26 cellular contexts compared by ENCODE assay signal in the genomic region with DNA sequence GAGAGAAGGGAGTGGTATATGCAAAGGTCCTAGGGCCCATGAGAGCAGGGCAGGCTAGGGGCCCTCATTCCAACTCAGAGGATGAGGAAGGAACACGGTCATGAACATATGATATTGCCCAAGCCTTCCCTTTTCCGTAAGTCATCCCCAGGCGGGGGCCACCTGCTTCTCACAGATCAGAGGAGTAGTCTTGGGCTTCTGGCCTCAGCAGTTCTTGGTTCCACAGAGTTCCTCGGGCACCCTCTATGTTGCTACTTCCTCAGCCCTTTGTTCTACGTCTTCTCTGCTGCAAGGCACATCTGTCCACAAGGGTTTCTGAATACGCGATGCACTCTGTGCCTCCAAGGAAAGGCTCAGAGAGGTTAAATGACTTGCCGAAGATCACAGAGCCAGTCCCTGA.
"Had no signal": no experiment of that assay in that cellular context is flagged by ENCODE, and none has a peak within 500 bp of the region (broad histone marks: within the 10 kb centered on the region; RNA-seq: fewer than 3 reads in every experiment).

No MANE protein-coding gene starts in this region.

- DNase-seq: activated CD4-positive, alpha-beta T cell treated with anti-CD3 and anti-CD28 coated beads, Interleukin-2, amount 50 U/mL, for 1 hour; activated CD8-positive, alpha-beta T cell treated with anti-CD3 and anti-CD28 coated beads for 36 hours; activated gamma-delta T cell treated with Interleukin-2 at 50 U/mL for 16 hours; activated naive CD4-positive, alpha-beta T cell treated with anti-CD3 and anti-CD28 coated beads, Interleukin-2, amount 50 U/mL, for 16 hours; activated T-cell treated with anti-CD3 and anti-CD28 coated beads, Interleukin-2, amount 50 U/mL, for 4 hours; amniotic stem cell; brain microvascular endothelial cell; dorsolateral prefrontal cortex; effector memory CD4-positive, alpha-beta T cell; glutamatergic neuron; lower lobe of right lung; mesenchymal stem cell; nephron progenitor cell; occipital lobe; stimulated activated CD4-positive, alpha-beta T cell treated with anti-CD3 and anti-CD28 coated beads, Interleukin-15, amount 100 ng/mL, for 24 hours; stimulated activated CD4-positive, alpha-beta T cell treated with anti-CD3 and anti-CD28 coated beads, Interleukin-2, amount 100 ng/mL, for 24 hours; stimulated activated naive B cell treated with anti-CD40 and anti-IgM and Interleukin-4, amounts not matched to agents 10 μg/mL and 1 μg/mL and 100 μg/mL, for 72 hours; stomach; T1000; thyroid gland; upper lobe of left lung had no signal

- H3K27me3 ChIP-seq: brain microvascular endothelial cell, dorsolateral prefrontal cortex, thyroid gland had no signal

- H2AFZ ChIP-seq: parathyroid adenoma had no signal

- H3K4me1 ChIP-seq: parathyroid adenoma had no signal

- H3K4me3 ChIP-seq: coronary artery, dorsolateral prefrontal cortex, left lung, lower lobe of right lung, psoas muscle, stomach, thyroid gland, upper lobe of left lung had no signal

- ATAC-seq: activated CD8-positive, alpha-beta T cell treated with anti-CD3 and anti-CD28 coated beads for 36 hours; activated T-cell treated with anti-CD3 and anti-CD28 coated beads, Interleukin-2, amount 50 U/mL, for 4 hours; activated T-helper 17 cell treated with anti-CD3 and anti-CD28 coated beads, Interleukin-2, amount 50 U/mL, for 72 hours; left lung; lower lobe of right lung; psoas muscle; stimulated activated naive B cell treated with anti-CD40 and anti-IgM and Interleukin-4, amounts not matched to agents 10 μg/mL and 1 μg/mL and 100 μg/mL, for 72 hours had no signal

- H3K36me3 ChIP-seq: brain microvascular endothelial cell, lower lobe of right lung, thyroid gland had no signal

- H3K27ac ChIP-seq: brain microvascular endothelial cell, coronary artery, dorsolateral prefrontal cortex, left lung, lower lobe of right lung, parathyroid adenoma, psoas muscle, stomach, thyroid gland, upper lobe of left lung had no signal

- H3K9ac ChIP-seq: parathyroid adenoma had no signal

- H3K9me3 ChIP-seq: left lung, lower lobe of right lung, psoas muscle, stomach, thyroid gland, upper lobe of left lung had no signal
